In the genomic region with DNA sequence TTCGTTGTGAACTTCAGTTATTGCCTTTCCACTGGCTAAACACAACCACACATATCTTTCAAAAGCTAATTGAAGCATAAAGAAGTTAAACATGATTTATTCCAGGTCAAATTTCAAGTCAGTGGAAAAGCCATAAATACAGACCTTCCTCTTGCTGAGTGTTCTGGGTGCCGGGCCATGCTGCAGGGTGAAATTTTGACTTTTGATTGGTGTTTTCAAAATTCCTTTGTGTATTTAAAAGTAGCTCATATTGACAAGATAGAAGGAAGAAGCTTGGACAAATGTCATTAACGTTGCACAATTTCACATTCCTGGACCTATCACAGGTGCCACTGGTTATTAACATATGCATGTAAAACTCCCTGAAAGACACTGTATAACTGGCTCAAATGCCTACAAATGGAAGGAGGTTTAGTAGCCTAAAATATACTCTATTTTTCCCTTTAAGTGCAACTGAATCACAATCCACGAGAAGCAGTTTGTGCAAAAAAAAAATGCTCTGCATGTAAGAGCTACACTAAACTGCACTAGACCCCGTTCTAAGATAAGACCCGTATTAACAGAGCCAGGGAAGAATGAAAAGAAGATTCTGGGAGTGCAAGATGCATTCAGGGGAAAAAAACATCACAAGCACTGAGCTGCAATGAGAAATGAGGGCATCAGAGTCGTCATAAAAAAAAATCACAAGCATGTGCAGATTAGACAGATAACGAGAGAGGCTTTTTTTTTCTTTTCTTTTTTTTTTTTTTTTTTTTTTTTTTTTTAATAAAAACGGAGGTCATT, we compare ENCODE assay signal across 12 cellular contexts. TPM values are rescaled to one million over a fixed set of nuclear protein-coding genes. Genes with fewer than 3 reads are reported as not detected.
DNase-seq lines count a peak whose midpoint lies in the region; ATAC-seq and TF ChIP-seq lines count a peak whose summit lies in the region.
"Had no signal": no experiment of that assay in that cellular context is flagged by ENCODE, and none has a peak within 500 bp of the region (broad histone marks: within the 10 kb centered on the region; RNA-seq: fewer than 3 reads in every experiment).

No MANE protein-coding gene starts in this region.

- H3K4me3 ChIP-seq in BLaER1 treated with 17β-estradiol and CSF1 and Interleukin-3, amounts not matched to agents 10 nM and 100 nM = no peak overlapping the region
- no peak overlapping the region for H3K4me3 ChIP-seq in uterus

- intact Hi-C loops in uterus (cut with DNase I; ENCODE audit: low total_unique reads) = no loop called here

- H3K4me1 Mint-ChIP-seq in memory B cell = peaks cover 22% of the 10 kb centered on the region
- peaks cover 15% of the 10 kb centered on the region for H3K4me1 Mint-ChIP-seq in WTC11

- peak overlapping the region; percentile 18 for H3K27ac Mint-ChIP-seq in memory B cell
- H3K27ac Mint-ChIP-seq in WTC11 = no peak overlapping the region

- H3K4me3 Mint-ChIP-seq in memory B cell (peak overlapping the region; percentile 49), WTC11 (no peak overlapping the region)

- H3K36me3 Mint-ChIP-seq in memory B cell (peaks cover 3% of the 10 kb centered on the region), WTC11 (no peaks in the 10 kb centered on the region)

- TF ChIP-seq CTCF in uterus (IDR thresholded peaks at IDR 0.05) = no peak
- TF ChIP-seq CTCF in WTC11 (IDR thresholded peaks at IDR 0.05) = no peak

- ATAC-seq in GM21390 (IDR thresholded peaks at IDR 0.05; ENCODE audit: unreplicated experiment) (peak; percentile 9), SK-N-SH treated with all-trans-retinoic acid at 6 μM for 48 hours (peak; percentile 20), memory B cell (ENCODE audit: low read depth) (no peak), WTC11 (no peak)

- peaks cover 0 to 45% (median 0%) of the 10 kb centered on the region in 11 experiments; a peak in 6 of 22 replicates for H3K36me3 ChIP-seq in BLaER1 treated with 17β-estradiol and CSF1 and Interleukin-3, amounts not matched to agents 10 nM and 100 nM
- no peaks in the 10 kb centered on the region for H3K36me3 ChIP-seq in uterus

- no peak overlapping the region for H3K27ac ChIP-seq in BLaER1 treated with 17β-estradiol and CSF1 and Interleukin-3, amounts not matched to agents 10 nM and 100 nM
- no peak overlapping the region for H3K27ac ChIP-seq in uterus

- peak overlapping the region; percentile 22 to 79 (median 59) for H3K4me2 ChIP-seq in BLaER1 treated with 17β-estradiol and CSF1 and Interleukin-3, amounts not matched to agents 10 nM and 100 nM

- H3K27me3 Mint-ChIP-seq in memory B cell (no peaks in the 10 kb centered on the region), WTC11 (ENCODE audit: low read depth) (no peaks in the 10 kb centered on the region)

- H3K9me3 Mint-ChIP-seq in memory B cell (no peaks in the 10 kb centered on the region), WTC11 (no peaks in the 10 kb centered on the region)

- 0 out of 22 replicates have a peak overlapping the region, but pooled peaks of 1 of the 11 experiments have one; percentile 2 for H3K9ac ChIP-seq in BLaER1 treated with 17β-estradiol and CSF1 and Interleukin-3, amounts not matched to agents 10 nM and 100 nM

- CTCF ChIA-PET in WTC11 (lab: Charles Lee) = interaction anchor here (0.6 to 1.1 kb wide), 3 partner anchors 8 to 40 kb away, joined by 4 read pairs; no protein-coding TSS in a partner anchor

- no peak for DNase-seq in memory B cell (ENCODE audit: low spot score in 2 of 2)
- DNase-seq in uterus = no peak
- no peak for DNase-seq in WTC11 (ENCODE audit: low spot score)
- DNase-seq in DMS 273 treated with DMSO at 0.1 percent for 48 hours (lab: John Stamatoyannopoulos, UW) = no peak
- no peak for DNase-seq in inferior parietal cortex (ENCODE audit: extremely low spot score)
- DNase-seq: Calu3; NCI-H2171 treated with DMSO at 0.1 percent for 48 hours; SHP77; stimulated activated CD4-positive, alpha-beta T cell treated with anti-CD3 and anti-CD28 coated beads, Interleukin-12 subunit alpha, Interleukin-12 subunit beta, amount 100 ng/mL, for 4 hours had no signal

- H3K9me3 ChIP-seq in BLaER1 treated with 17β-estradiol and CSF1 and Interleukin-3, amounts not matched to agents 10 nM and 100 nM (replicated peaks in 1 of 11) = no peaks in the 10 kb centered on the region
- H3K9me3 ChIP-seq in uterus = no peaks in the 10 kb centered on the region

- no peaks in the 10 kb centered on the region for H3K27me3 ChIP-seq in BLaER1 treated with 17β-estradiol and CSF1 and Interleukin-3, amounts not matched to agents 10 nM and 100 nM
- H3K27me3 ChIP-seq in uterus = no peaks in the 10 kb centered on the region

- peaks cover 0 to 35% (median 0%) of the 10 kb centered on the region in 11 experiments; a peak in 3 of 22 replicates for H4K20me1 ChIP-seq in BLaER1 treated with 17β-estradiol and CSF1 and Interleukin-3, amounts not matched to agents 10 nM and 100 nM

- no peak for TF ChIP-seq POLR2A in uterus (IDR thresholded peaks at IDR 0.05)

- H3K4me1 ChIP-seq in BLaER1 treated with 17β-estradiol and CSF1 and Interleukin-3, amounts not matched to agents 10 nM and 100 nM = peaks cover 19 to 78% (median 32%) of the 10 kb centered on the region in 10 experiments
- peaks cover 5 to 9% of the 10 kb centered on the region in 2 donors for H3K4me1 ChIP-seq in uterus

- POLR2A ChIA-PET in WTC11 (lab: Charles Lee) = interaction anchor here (0.9 kb wide), 1 partner anchor 402 kb away, joined by 3 read pairs; no protein-coding TSS in a partner anchor

TF ChIP-seq in SK-N-SH treated with all-trans-retinoic acid at 6 μM for 48 hours, 23 proteins besides CTCF, POLR2A, EP300 and RAD21:
- TF ChIP-seq ZNF70 (CRISPR knock-in tag; IDR thresholded peaks at IDR 0.05) (no peak), ZFP3 (CRISPR knock-in tag; IDR thresholded peaks at IDR 0.05) (no peak), BACH2 (CRISPR knock-in tag; IDR thresholded peaks at IDR 0.05; ENCODE audit: borderline replicate concordance) (no peak), ZFP30 (CRISPR knock-in tag; IDR thresholded peaks at IDR 0.05) (no peak), ZNF565 (CRISPR knock-in tag; conservative IDR thresholded peaks at IDR 0.05; ENCODE audit: low read depth) (no peak), PPARA (CRISPR knock-in tag; IDR thresholded peaks at IDR 0.05; ENCODE audit: borderline replicate concordance) (no peak)
- TF ChIP-seq, protein P1, sequence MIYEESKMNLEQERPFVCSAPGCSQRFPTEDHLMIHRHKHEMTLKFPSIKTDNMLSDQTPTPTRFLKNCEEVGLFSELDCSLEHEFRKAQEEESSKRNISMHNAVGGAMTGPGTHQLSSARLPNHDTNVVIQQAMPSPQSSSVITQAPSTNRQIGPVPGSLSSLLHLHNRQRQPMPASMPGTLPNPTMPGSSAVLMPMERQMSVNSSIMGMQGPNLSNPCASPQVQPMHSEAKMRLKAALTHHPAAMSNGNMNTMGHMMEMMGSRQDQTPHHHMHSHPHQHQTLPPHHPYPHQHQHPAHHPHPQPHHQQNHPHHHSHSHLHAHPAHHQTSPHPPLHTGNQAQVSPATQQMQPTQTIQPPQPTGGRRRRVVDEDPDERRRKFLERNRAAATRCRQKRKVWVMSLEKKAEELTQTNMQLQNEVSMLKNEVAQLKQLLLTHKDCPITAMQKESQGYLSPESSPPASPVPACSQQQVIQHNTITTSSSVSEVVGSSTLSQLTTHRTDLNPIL (CRISPR knock-in tag; IDR thresholded peaks at IDR 0.05; ENCODE audit: low read depth) = no peak
TF ChIP-seq in SK-N-SH treated with all-trans-retinoic acid at 6 μM for 48 hours: peak in this region for 0.

TF ChIP-seq in WTC11, 78 proteins besides CTCF, POLR2A, EP300 and RAD21 (continues in another document):
- TF ChIP-seq, protein P2, sequence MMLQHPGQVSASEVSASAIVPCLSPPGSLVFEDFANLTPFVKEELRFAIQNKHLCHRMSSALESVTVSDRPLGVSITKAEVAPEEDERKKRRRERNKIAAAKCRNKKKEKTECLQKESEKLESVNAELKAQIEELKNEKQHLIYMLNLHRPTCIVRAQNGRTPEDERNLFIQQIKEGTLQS (CRISPR knock-in tag; conservative IDR thresholded peaks at IDR 0.05) = no peak
- TF ChIP-seq ZNF416 (CRISPR knock-in tag; IDR thresholded peaks at IDR 0.05) = no peak
- TF ChIP-seq NR3C1 (CRISPR knock-in tag; conservative IDR thresholded peaks at IDR 0.05; ENCODE audit: low read depth) = no peak
- TF ChIP-seq ZNF317 (CRISPR knock-in tag; IDR thresholded peaks at IDR 0.05; ENCODE audit: borderline replicate concordance, low read depth) = no peak
- no peak for TF ChIP-seq SMAD3 (CRISPR knock-in tag; IDR thresholded peaks at IDR 0.05; ENCODE audit: borderline replicate concordance)
- TF ChIP-seq, protein P3, sequence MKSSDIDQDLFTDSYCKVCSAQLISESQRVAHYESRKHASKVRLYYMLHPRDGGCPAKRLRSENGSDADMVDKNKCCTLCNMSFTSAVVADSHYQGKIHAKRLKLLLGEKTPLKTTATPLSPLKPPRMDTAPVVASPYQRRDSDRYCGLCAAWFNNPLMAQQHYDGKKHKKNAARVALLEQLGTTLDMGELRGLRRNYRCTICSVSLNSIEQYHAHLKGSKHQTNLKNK (CRISPR knock-in tag; IDR thresholded peaks at IDR 0.05) = no peak
- TF ChIP-seq, protein P4, sequence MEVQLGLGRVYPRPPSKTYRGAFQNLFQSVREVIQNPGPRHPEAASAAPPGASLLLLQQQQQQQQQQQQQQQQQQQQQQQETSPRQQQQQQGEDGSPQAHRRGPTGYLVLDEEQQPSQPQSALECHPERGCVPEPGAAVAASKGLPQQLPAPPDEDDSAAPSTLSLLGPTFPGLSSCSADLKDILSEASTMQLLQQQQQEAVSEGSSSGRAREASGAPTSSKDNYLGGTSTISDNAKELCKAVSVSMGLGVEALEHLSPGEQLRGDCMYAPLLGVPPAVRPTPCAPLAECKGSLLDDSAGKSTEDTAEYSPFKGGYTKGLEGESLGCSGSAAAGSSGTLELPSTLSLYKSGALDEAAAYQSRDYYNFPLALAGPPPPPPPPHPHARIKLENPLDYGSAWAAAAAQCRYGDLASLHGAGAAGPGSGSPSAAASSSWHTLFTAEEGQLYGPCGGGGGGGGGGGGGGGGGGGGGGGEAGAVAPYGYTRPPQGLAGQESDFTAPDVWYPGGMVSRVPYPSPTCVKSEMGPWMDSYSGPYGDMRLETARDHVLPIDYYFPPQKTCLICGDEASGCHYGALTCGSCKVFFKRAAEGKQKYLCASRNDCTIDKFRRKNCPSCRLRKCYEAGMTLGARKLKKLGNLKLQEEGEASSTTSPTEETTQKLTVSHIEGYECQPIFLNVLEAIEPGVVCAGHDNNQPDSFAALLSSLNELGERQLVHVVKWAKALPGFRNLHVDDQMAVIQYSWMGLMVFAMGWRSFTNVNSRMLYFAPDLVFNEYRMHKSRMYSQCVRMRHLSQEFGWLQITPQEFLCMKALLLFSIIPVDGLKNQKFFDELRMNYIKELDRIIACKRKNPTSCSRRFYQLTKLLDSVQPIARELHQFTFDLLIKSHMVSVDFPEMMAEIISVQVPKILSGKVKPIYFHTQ (CRISPR knock-in tag; IDR thresholded peaks at IDR 0.05) = no peak

RNA-seq across cellular contexts. Expression of a gene that starts 30.3 kb away (rescaled TPM):
- total RNA-seq in uterus = 100 to 1,000 TPM in 1 of 4 donors, 10 to 100 TPM in 3; 21.0 to 102 (median 51.1) TPM
- 7.5 to 8.8 TPM (median 8.1 TPM) in 3 replicates for total RNA-seq in WTC11 (2021)

Comparison
In these comparisons a context has a peak if more than half of its experiments do, and no peak if none do; other contexts are left out.
1. ATAC-seq: peak in GM21390 (single experiment) and SK-N-SH treated with all-trans-retinoic acid at 6 μM for 48 hours (single experiment); none in memory B cell (single experiment) and WTC11 (single experiment).